1 cellular context compared by ENCODE assay signal in the genomic region with DNA sequence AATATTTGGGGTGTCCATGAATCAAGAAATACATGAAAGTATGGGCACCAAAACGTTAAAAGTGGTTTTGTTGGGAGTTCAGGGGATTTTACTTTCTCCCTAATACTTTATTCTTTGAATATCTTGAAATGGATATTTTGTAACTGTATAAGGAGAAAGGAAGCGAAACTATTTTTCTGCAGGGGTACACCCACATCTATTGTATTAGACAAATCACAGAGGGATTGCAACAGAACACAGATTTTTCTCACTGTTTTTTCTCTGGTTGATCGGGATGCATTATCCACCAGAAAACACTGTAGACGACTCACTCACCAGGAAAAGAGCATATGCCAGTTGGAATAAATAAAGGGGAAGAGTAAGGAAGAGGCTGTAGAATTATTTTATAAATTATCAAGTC.
TF ChIP-seq lines count a peak whose summit lies in the region.

No MANE protein-coding gene starts in this region.

TF ChIP-seq in GM12878, 131 proteins besides CTCF, POLR2A, EP300 and RAD21:
- no peak for TF ChIP-seq MTA3 (IDR thresholded peaks at IDR 0.05; ENCODE audit: borderline replicate concordance, low read length)
- no peak for TF ChIP-seq MYB (IDR thresholded peaks at IDR 0.05; ENCODE audit: borderline replicate concordance, low read depth, low read length)
- TF ChIP-seq IKZF2 (IDR thresholded peaks at IDR 0.05), result no peak
- TF ChIP-seq, protein P1, sequence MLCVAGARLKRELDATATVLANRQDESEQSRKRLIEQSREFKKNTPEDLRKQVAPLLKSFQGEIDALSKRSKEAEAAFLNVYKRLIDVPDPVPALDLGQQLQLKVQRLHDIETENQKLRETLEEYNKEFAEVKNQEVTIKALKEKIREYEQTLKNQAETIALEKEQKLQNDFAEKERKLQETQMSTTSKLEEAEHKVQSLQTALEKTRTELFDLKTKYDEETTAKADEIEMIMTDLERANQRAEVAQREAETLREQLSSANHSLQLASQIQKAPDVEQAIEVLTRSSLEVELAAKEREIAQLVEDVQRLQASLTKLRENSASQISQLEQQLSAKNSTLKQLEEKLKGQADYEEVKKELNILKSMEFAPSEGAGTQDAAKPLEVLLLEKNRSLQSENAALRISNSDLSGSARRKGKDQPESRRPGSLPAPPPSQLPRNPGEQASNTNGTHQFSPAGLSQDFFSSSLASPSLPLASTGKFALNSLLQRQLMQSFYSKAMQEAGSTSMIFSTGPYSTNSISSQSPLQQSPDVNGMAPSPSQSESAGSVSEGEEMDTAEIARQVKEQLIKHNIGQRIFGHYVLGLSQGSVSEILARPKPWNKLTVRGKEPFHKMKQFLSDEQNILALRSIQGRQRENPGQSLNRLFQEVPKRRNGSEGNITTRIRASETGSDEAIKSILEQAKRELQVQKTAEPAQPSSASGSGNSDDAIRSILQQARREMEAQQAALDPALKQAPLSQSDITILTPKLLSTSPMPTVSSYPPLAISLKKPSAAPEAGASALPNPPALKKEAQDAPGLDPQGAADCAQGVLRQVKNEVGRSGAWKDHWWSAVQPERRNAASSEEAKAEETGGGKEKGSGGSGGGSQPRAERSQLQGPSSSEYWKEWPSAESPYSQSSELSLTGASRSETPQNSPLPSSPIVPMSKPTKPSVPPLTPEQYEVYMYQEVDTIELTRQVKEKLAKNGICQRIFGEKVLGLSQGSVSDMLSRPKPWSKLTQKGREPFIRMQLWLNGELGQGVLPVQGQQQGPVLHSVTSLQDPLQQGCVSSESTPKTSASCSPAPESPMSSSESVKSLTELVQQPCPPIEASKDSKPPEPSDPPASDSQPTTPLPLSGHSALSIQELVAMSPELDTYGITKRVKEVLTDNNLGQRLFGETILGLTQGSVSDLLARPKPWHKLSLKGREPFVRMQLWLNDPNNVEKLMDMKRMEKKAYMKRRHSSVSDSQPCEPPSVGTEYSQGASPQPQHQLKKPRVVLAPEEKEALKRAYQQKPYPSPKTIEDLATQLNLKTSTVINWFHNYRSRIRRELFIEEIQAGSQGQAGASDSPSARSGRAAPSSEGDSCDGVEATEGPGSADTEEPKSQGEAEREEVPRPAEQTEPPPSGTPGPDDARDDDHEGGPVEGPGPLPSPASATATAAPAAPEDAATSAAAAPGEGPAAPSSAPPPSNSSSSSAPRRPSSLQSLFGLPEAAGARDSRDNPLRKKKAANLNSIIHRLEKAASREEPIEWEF (IDR thresholded peaks at IDR 0.05; ENCODE audit: insufficient replicate concordance, low read depth, low read length), result no peak
- no peak for TF ChIP-seq KLF5 (IDR thresholded peaks at IDR 0.05; ENCODE audit: partially characterized antibody)
- TF ChIP-seq EED (IDR thresholded peaks at IDR 0.05; ENCODE audit: low read depth), result no peak
- no peak for TF ChIP-seq RUNX3 (IDR thresholded peaks at IDR 0.05; ENCODE audit: low read length)
- TF ChIP-seq CBX3 (IDR thresholded peaks at IDR 0.05; ENCODE audit: borderline replicate concordance, low read depth), result no peak
- TF ChIP-seq NR2C1 (IDR thresholded peaks at IDR 0.05), result no peak
- no peak for TF ChIP-seq JUNB (IDR thresholded peaks at IDR 0.05)
- TF ChIP-seq MAX (IDR thresholded peaks at IDR 0.05; ENCODE audit: low read depth, low read length), result no peak
- no peak for TF ChIP-seq USF2 (IDR thresholded peaks at IDR 0.05; ENCODE audit: borderline replicate concordance, low read depth, low read length)
- no peak for TF ChIP-seq SIN3A (IDR thresholded peaks at IDR 0.05; ENCODE audit: low read depth, low read length)
- TF ChIP-seq E2F8 (IDR thresholded peaks at IDR 0.05; ENCODE audit: low read depth, partially characterized antibody), result no peak
- TF ChIP-seq SUPT20H (IDR thresholded peaks at IDR 0.05; ENCODE audit: borderline replicate concordance, control insufficient read depth, low read depth, low read length), result no peak
